Comparison of ENCODE assay signal across 21 cellular contexts in genomic region chr3:122512284-122512683, GRCh38. TPM values are rescaled to one million over a fixed set of nuclear protein-coding genes. Genes with fewer than 3 reads are reported as not detected.
A peak's percentile ranks its signal among the peaks of the same experiment; 100 is the strongest.
DNase-seq lines count a peak whose midpoint lies in the region; TF ChIP-seq lines count a peak whose summit lies in the region.
"Had no signal": no experiment of that assay in that cellular context is flagged by ENCODE, and none has a peak within 500 bp of the region (broad histone marks: within the 10 kb centered on the region; RNA-seq: fewer than 3 reads in every experiment).

No MANE protein-coding gene starts in this region.

- H3K4me3 Mint-ChIP-seq in brain (peak overlapping the region; percentile 38 to 86 (median 68)), nephron progenitor cell (peak overlapping the region; percentile 63)
- no peak overlapping the region for H3K4me3 Mint-ChIP-seq in T-helper 2 cell treated with Interferon-gamma antibody and Interleukin-4, amounts not matched to agents 5 μg/mL and 100 μg/mL, for 36 hours

- DNase-seq in nephron progenitor cell (no peak), NCI-H146 treated with DMSO at 0.1 percent for 48 hours (lab: John Stamatoyannopoulos, UW; ENCODE audit: unreplicated experiment) (no peak), DMS114 treated with DMSO at 0.1 percent for 48 hours (lab: John Stamatoyannopoulos, UW; ENCODE audit: unreplicated experiment) (no peak)
- no peak for DNase-seq in T-helper 2 cell treated with Interferon-gamma antibody and Interleukin-4, amounts not matched to agents 5 μg/mL and 100 μg/mL, for 36 hours (ENCODE audit: low spot score)
- DNase-seq in activated CD4-positive, alpha-beta T cell treated with anti-CD3 and anti-CD28 coated beads for 48 hours = no peak
- DNase-seq: activated CD8-positive, alpha-beta T cell treated with anti-CD3 and anti-CD28 coated beads for 36 hours; activated T-cell treated with anti-CD3 and anti-CD28 coated beads, Interleukin-2, amount 50 U/mL, for 48 hours; Caco-2; H7; heart right ventricle; KBM-7; kidney; NCI-H1092 treated with DMSO at 0.1 percent for 48 hours; NCI-H2107; NCI-H524; stimulated activated CD4-positive, alpha-beta T cell treated with anti-CD3 and anti-CD28 coated beads, Interleukin-4, amount 100 ng/mL, for 1 hour had no signal

- no peaks in the 10 kb centered on the region for H3K27me3 ChIP-seq in BLaER1 treated with 17β-estradiol and CSF1 and Interleukin-3, amounts not matched to agents 10 nM and 100 nM
- H3K27me3 ChIP-seq: cardiac muscle cell, heart right ventricle had no signal

- H3K4me3 ChIP-seq in BLaER1 treated with 17β-estradiol and CSF1 and Interleukin-3, amounts not matched to agents 10 nM and 100 nM = peak overlapping the region in 1 of 10 experiments; percentile 75; a peak in 2 of 20 replicates
- no peak overlapping the region for H3K4me3 ChIP-seq in HEK293 (ENCODE audit: low read depth, low read length)
- H3K4me3 ChIP-seq: cardiac muscle cell, heart right ventricle had no signal

- no peak for TF ChIP-seq CTCF in HEK293 (tag by site-specific recombination; IDR thresholded peaks at IDR 0.05)
- no peak for TF ChIP-seq CTCF in brain (conservative IDR thresholded peaks at IDR 0.05)
- TF ChIP-seq CTCF in nephron progenitor cell (IDR thresholded peaks at IDR 0.05) = no peak

- H3K36me3 ChIP-seq in BLaER1 treated with 17β-estradiol and CSF1 and Interleukin-3, amounts not matched to agents 10 nM and 100 nM = peaks cover 0 to 52% (median 33%) of the 10 kb centered on the region in 11 experiments; a peak in 19 of 22 replicates
- no peaks in the 10 kb centered on the region for H3K36me3 ChIP-seq in HEK293 (ENCODE audit: control insufficient read depth in 2 of 2, insufficient read depth in 1 of 2, low read length in 2 of 2)
- H3K36me3 ChIP-seq: cardiac muscle cell, heart right ventricle had no signal

- peak overlapping the region in 8 of 11 experiments; percentile 2 to 98 (median 26); a peak in 6 of 22 replicates for H3K9ac ChIP-seq in BLaER1 treated with 17β-estradiol and CSF1 and Interleukin-3, amounts not matched to agents 10 nM and 100 nM

- H3K9me3 Mint-ChIP-seq in brain = peaks cover 0 to 4% (median 0%) of the 10 kb centered on the region in 5 experiments
- peaks cover 11% of the 10 kb centered on the region for H3K9me3 Mint-ChIP-seq in nephron progenitor cell
- H3K9me3 Mint-ChIP-seq in T-helper 2 cell treated with Interferon-gamma antibody and Interleukin-4, amounts not matched to agents 5 μg/mL and 100 μg/mL, for 36 hours = no peaks in the 10 kb centered on the region

- H3K36me3 Mint-ChIP-seq in brain (peaks cover 41% of the 10 kb centered on the region), nephron progenitor cell (ENCODE audit: low read depth) (peaks cover 39% of the 10 kb centered on the region)
- H3K36me3 Mint-ChIP-seq in T-helper 2 cell treated with Interferon-gamma antibody and Interleukin-4, amounts not matched to agents 5 μg/mL and 100 μg/mL, for 36 hours (ENCODE audit: low read depth) = peaks cover 5% of the 10 kb centered on the region

- no peak overlapping the region for H3K27ac Mint-ChIP-seq in brain
- H3K27ac Mint-ChIP-seq in nephron progenitor cell = no peak overlapping the region
- H3K27ac Mint-ChIP-seq in T-helper 2 cell treated with Interferon-gamma antibody and Interleukin-4, amounts not matched to agents 5 μg/mL and 100 μg/mL, for 36 hours = no peak overlapping the region
- H3K27ac Mint-ChIP-seq: activated CD8-positive, alpha-beta T cell treated with anti-CD3 and anti-CD28 coated beads for 36 hours had no signal

- H3K4me1 Mint-ChIP-seq in brain (peaks cover 61% of the 10 kb centered on the region), nephron progenitor cell (peaks cover 37% of the 10 kb centered on the region)
- peaks cover 31% of the 10 kb centered on the region for H3K4me1 Mint-ChIP-seq in T-helper 2 cell treated with Interferon-gamma antibody and Interleukin-4, amounts not matched to agents 5 μg/mL and 100 μg/mL, for 36 hours (ENCODE audit: low read depth)

- H3K9me3 ChIP-seq in BLaER1 treated with 17β-estradiol and CSF1 and Interleukin-3, amounts not matched to agents 10 nM and 100 nM (replicated peaks in 1 of 11) = peaks cover 0 to 32% (median 26%) of the 10 kb centered on the region in 11 experiments; a peak in 18 of 22 replicates
- H3K9me3 ChIP-seq in HEK293 (ENCODE audit: control insufficient read depth, insufficient read depth, low read depth, low read length) = no peaks in the 10 kb centered on the region
- H3K9me3 ChIP-seq: Caco-2 had no signal

- CTCF ChIA-PET in HEK293 (lab: Yijun Ruan, JAX) = interaction anchor here (0.8 to 1.2 kb wide), 3 partner anchors 10 to 167 kb away, joined by 3 to 4 read pairs (median 3); no protein-coding TSS in a partner anchor

- peak overlapping the region; percentile 55 to 84 (median 73) for H3K4me2 ChIP-seq in BLaER1 treated with 17β-estradiol and CSF1 and Interleukin-3, amounts not matched to agents 10 nM and 100 nM

- H3K4me1 ChIP-seq in BLaER1 treated with 17β-estradiol and CSF1 and Interleukin-3, amounts not matched to agents 10 nM and 100 nM = peaks cover 19 to 42% (median 31%) of the 10 kb centered on the region in 10 experiments
- H3K4me1 ChIP-seq in HEK293 (ENCODE audit: control insufficient read depth, insufficient read depth, low read length) = peaks cover 7% of the 10 kb centered on the region; the same call in 1 of the 2 replicates

- peaks cover 28 to 68% (median 66%) of the 10 kb centered on the region in 11 experiments for H4K20me1 ChIP-seq in BLaER1 treated with 17β-estradiol and CSF1 and Interleukin-3, amounts not matched to agents 10 nM and 100 nM

- H3K27me3 Mint-ChIP-seq in brain (peaks cover 4% of the 10 kb centered on the region), nephron progenitor cell (ENCODE audit: low read depth, poor library complexity) (peaks cover 6% of the 10 kb centered on the region)
- no peaks in the 10 kb centered on the region for H3K27me3 Mint-ChIP-seq in T-helper 2 cell treated with Interferon-gamma antibody and Interleukin-4, amounts not matched to agents 5 μg/mL and 100 μg/mL, for 36 hours (ENCODE audit: low read depth)
- H3K27me3 Mint-ChIP-seq: activated CD8-positive, alpha-beta T cell treated with anti-CD3 and anti-CD28 coated beads for 36 hours had no signal

- H3K27ac ChIP-seq in BLaER1 treated with 17β-estradiol and CSF1 and Interleukin-3, amounts not matched to agents 10 nM and 100 nM = no peak overlapping the region
- H3K27ac ChIP-seq in HEK293 (ENCODE audit: extremely low read depth, low read depth, low read length) = no peak overlapping the region
- H3K27ac ChIP-seq: cardiac muscle cell, HL-60 had no signal

- POLR2A ChIA-PET in HEK293 (lab: Yijun Ruan, JAX) = interaction anchor here (0.5 kb wide), 1 partner anchor 26 kb away, joined by 6 read pairs; no protein-coding TSS in a partner anchor

TF ChIP-seq in HEK293, 187 proteins besides CTCF, POLR2A, EP300 and RAD21 (continues in another document):
- TF ChIP-seq ZNF324 (tag by site-specific recombination; IDR thresholded peaks at IDR 0.05) (no peak), ZNF18 (tag by site-specific recombination; IDR thresholded peaks at IDR 0.05) (no peak), ZNF571 (tag by site-specific recombination; IDR thresholded peaks at IDR 0.05) (no peak), ZNF658 (tag by site-specific recombination; IDR thresholded peaks at IDR 0.05) (no peak), PRDM4 (tag by site-specific recombination; IDR thresholded peaks at IDR 0.05) (no peak), PRDM1 (tag by site-specific recombination; IDR thresholded peaks at IDR 0.05) (no peak), ZNF692 (tag by site-specific recombination; IDR thresholded peaks at IDR 0.05) (no peak), ZXDB (tag by site-specific recombination; IDR thresholded peaks at IDR 0.05) (no peak)

RNA-seq across cellular contexts. Expression of gene KPNA1, which starts 2.5 kb away (rescaled TPM):
- polyA plus RNA-seq in brain (ENCODE audit: insufficient read depth, low read depth, low replicate concordance) = 51.3 TPM

RNA-seq across cellular contexts. Expression of gene PARP9, which starts 51.8 kb away (rescaled TPM):
- 7.1 TPM for polyA plus RNA-seq in brain (ENCODE audit: insufficient read depth, low read depth, low replicate concordance)

RNA-seq across cellular contexts. Expression of gene DTX3L, which starts 51.9 kb away (rescaled TPM):
- 4.9 TPM for polyA plus RNA-seq in brain (ENCODE audit: insufficient read depth, low read depth, low replicate concordance)
